ENCODE assay signal across 27 cellular contexts in the genomic region with DNA sequence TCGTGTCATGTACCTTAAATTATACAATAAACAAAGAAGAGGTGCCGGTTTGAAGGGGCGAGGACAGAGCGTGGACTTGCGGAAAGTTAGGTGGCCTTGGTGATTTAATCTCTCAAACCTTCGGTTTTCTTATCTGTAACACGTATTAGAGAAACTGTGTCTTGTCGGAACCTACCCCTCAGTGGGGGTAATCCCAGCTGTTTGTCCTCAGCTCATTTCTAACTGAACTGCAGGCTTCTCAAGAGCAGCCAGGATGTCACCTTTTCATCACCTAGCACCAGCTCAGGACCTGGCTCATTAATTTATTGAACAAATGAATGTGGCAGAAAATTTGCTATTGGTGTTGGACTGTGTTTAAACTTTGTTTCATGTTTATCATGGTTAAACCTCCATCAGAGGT.
"Had no signal": no experiment of that assay in that cellular context is flagged by ENCODE, and none has a peak within 500 bp of the region (broad histone marks: within the 10 kb centered on the region; RNA-seq: fewer than 3 reads in every experiment).

No MANE protein-coding gene starts in this region.

- H3K9me3 Mint-ChIP-seq: effector memory CD8-positive, alpha-beta T cell; mesothelial cell of epicardium; naive B cell; natural killer cell treated with Interleukin-12 subunit alpha and Interleukin-12 subunit beta and Interleukin-15 and Interleukin-18, amount 100 ng/mL, for 72 hours; stimulated activated effector memory CD8-positive, alpha-beta T cell treated with anti-CD3 and anti-CD28 coated beads, Interleukin-12 subunit alpha, Interleukin-12 subunit beta, amount 100 ng/mL, for 72 hours had no signal

- H3K27ac Mint-ChIP-seq: effector memory CD8-positive, alpha-beta T cell; naive B cell; natural killer cell treated with Interleukin-12 subunit alpha and Interleukin-12 subunit beta and Interleukin-15 and Interleukin-18, amount 100 ng/mL, for 72 hours; neural progenitor cell; stimulated activated effector memory CD8-positive, alpha-beta T cell treated with anti-CD3 and anti-CD28 coated beads, Interleukin-12 subunit alpha, Interleukin-12 subunit beta, amount 100 ng/mL, for 72 hours had no signal

- DNase-seq: cerebellar nuclear complex; cortex of kidney; effector memory CD8-positive, alpha-beta T cell; foreskin fibroblast; gastrocnemius medialis; heart left ventricle; islet precursor cell; kidney glomerular epithelial cell; left ventricle myocardium superior; lower lobe of right lung; mucosa of descending colon; naive B cell; psoas muscle; right cardiac atrium; sigmoid colon; stimulated activated CD4-positive, alpha-beta T cell treated with anti-CD3 and anti-CD28 coated beads, Interleukin-2, amount 100 ng/mL, for 24 hours; stimulated activated CD4-positive, alpha-beta T cell treated with anti-CD3 and anti-CD28 coated beads, Interleukin-4, amount 100 ng/mL, for 24 hours; stimulated activated naive CD4-positive, alpha-beta T cell treated with Interleukin-2 at 50 U/mL for 16 hours; stomach; thyroid gland; upper lobe of left lung; uterus had no signal

- H3K36me3 Mint-ChIP-seq: naive B cell; natural killer cell treated with Interleukin-12 subunit alpha and Interleukin-12 subunit beta and Interleukin-15 and Interleukin-18, amount 100 ng/mL, for 72 hours; stimulated activated effector memory CD8-positive, alpha-beta T cell treated with anti-CD3 and anti-CD28 coated beads, Interleukin-12 subunit alpha, Interleukin-12 subunit beta, amount 100 ng/mL, for 72 hours had no signal

- H3K4me1 Mint-ChIP-seq: naive B cell; stimulated activated effector memory CD8-positive, alpha-beta T cell treated with anti-CD3 and anti-CD28 coated beads, Interleukin-12 subunit alpha, Interleukin-12 subunit beta, amount 100 ng/mL, for 72 hours had no signal

- ATAC-seq: effector memory CD8-positive, alpha-beta T cell; esophagus mucosa; gastrocnemius medialis; heart left ventricle; left ventricle myocardium superior; lower lobe of right lung; mucosa of descending colon; natural killer cell treated with Interleukin-12 subunit alpha and Interleukin-12 subunit beta and Interleukin-15 and Interleukin-18, amount 100 ng/mL, for 72 hours; psoas muscle; right cardiac atrium; stimulated activated effector memory CD8-positive, alpha-beta T cell treated with anti-CD3 and anti-CD28 coated beads, Interleukin-12 subunit alpha, Interleukin-12 subunit beta, amount 100 ng/mL, for 72 hours had no signal

- H3K4me3 Mint-ChIP-seq: effector memory CD8-positive, alpha-beta T cell; mesothelial cell of epicardium; naive B cell; natural killer cell treated with Interleukin-12 subunit alpha and Interleukin-12 subunit beta and Interleukin-15 and Interleukin-18, amount 100 ng/mL, for 72 hours; neural progenitor cell; stimulated activated effector memory CD8-positive, alpha-beta T cell treated with anti-CD3 and anti-CD28 coated beads, Interleukin-12 subunit alpha, Interleukin-12 subunit beta, amount 100 ng/mL, for 72 hours had no signal
